ENCODE assay signal across 8 cellular contexts in the genomic region with DNA sequence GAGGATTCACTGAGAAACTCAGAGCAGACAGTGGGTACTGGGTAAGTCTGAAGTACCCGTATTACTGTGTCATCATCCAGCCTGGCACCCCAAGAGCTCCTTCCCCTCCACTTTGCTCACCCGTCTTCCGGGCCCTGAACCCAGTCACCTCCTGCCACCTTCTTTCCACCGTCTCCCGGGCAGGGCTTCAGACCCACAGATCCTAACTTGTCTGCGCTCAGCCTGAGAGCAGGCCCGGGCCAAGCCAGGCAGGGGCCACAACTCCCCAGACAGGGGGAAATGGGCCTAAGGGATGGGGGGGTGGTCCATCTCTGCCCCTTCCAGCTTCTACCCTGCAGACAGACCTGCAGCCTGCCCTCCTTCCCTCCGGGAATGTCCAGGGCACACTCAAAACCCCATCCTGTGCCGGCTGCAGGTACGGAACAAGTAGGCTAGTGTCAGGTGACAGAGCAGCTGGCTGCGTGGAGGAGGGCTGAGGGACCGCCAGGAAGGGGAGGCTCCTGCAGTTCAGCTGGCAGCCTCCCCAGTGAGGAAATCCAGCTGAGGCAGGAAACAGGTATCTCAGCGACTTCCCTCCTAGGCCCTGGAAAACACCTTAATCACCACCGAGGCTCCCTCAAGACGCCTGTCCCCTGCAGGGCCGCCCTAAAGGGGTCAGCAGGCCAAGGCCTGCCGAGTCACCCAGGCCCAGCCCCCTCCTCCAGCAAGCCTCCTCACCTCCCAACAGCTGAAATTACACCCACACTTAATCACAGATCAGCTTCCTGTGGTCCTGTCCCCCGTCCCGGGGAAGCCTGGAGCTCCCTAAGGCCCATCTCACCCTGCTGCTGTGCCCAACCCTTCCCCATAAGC. TPM values are rescaled to one million over a fixed set of nuclear protein-coding genes. Genes with fewer than 3 reads are reported as not detected.
DNase-seq lines count a peak whose midpoint lies in the region; ATAC-seq and TF ChIP-seq lines count a peak whose summit lies in the region.

No MANE protein-coding gene starts in this region.

- H3K27me3 ChIP-seq in esophagus muscularis mucosa = no peaks in the 10 kb centered on the region
- no peaks in the 10 kb centered on the region for H3K27me3 ChIP-seq in neural progenitor cell

- TF ChIP-seq POLR2A in esophagus muscularis mucosa (IDR thresholded peaks at IDR 0.05; ENCODE audit: low read depth) = no peak

- 25% methylated on average over 16 of the region's 19 CpGs for WGBS in esophagus muscularis mucosa

- DNase-seq in DMS153 treated with DMSO at 0.1 percent for 48 hours (lab: John Stamatoyannopoulos, UW; ENCODE audit: unreplicated experiment) (peak; percentile 62), NCI-H2196 (lab: John Stamatoyannopoulos, UW; ENCODE audit: unreplicated experiment) (peak; percentile 87), esophagus muscularis mucosa (ENCODE audit: extremely low spot score) (no peak), neural progenitor cell (ENCODE audit: low spot score) (no peak), AG20443 (ENCODE audit: low spot score) (no peak), D341Med (ENCODE audit: low spot score) (no peak)
- no peak for DNase-seq in central memory CD4-positive, alpha-beta T cell

- no peaks in the 10 kb centered on the region for H3K9me3 ChIP-seq in esophagus muscularis mucosa
- no peaks in the 10 kb centered on the region for H3K9me3 ChIP-seq in neural progenitor cell (ENCODE audit: low read depth)

- peak overlapping the region; percentile 53 for H3K4me2 ChIP-seq in neural progenitor cell

- H3K4me3 ChIP-seq in esophagus muscularis mucosa = peak overlapping the region; percentile 77 to 95 (median 88)
- H3K4me3 ChIP-seq in neural progenitor cell = no peak overlapping the region

- TF ChIP-seq EP300 in esophagus muscularis mucosa (IDR thresholded peaks at IDR 0.05) = no peak

- peaks cover 54% of the 10 kb centered on the region for H3K79me2 ChIP-seq in neural progenitor cell (ENCODE audit: low read depth)

- H3K36me3 ChIP-seq in esophagus muscularis mucosa (peaks cover 0 to 7% (median 3%) of the 10 kb centered on the region in 4 donors), neural progenitor cell (no peaks in the 10 kb centered on the region)

- peaks cover 3% of the 10 kb centered on the region for H3K9me3 Mint-ChIP-seq in neural progenitor cell

- peaks cover 43% of the 10 kb centered on the region for H4K20me1 ChIP-seq in neural progenitor cell (ENCODE audit: low read depth)

- peaks cover 33% of the 10 kb centered on the region for H3F3A ChIP-seq in neural progenitor cell (ENCODE audit: low read depth)

- no peak for TF ChIP-seq CTCF in esophagus muscularis mucosa (IDR thresholded peaks at IDR 0.05)
- TF ChIP-seq CTCF in neural progenitor cell (IDR thresholded peaks at IDR 0.05) = no peak

- peak overlapping the region; percentile 63 for H3K27ac Mint-ChIP-seq in neural progenitor cell

- peaks cover 5% of the 10 kb centered on the region for H3K36me3 Mint-ChIP-seq in neural progenitor cell

- H3K9ac ChIP-seq in neural progenitor cell = no peak overlapping the region

- H3K4me1 Mint-ChIP-seq in neural progenitor cell = peaks cover 56% of the 10 kb centered on the region

- H3K4me1 ChIP-seq in esophagus muscularis mucosa (peaks cover 75 to 89% (median 87%) of the 10 kb centered on the region in 4 donors), neural progenitor cell (peaks cover 48% of the 10 kb centered on the region)

- H3K27ac ChIP-seq in esophagus muscularis mucosa (replicated peaks in 1 of 4) (peak overlapping the region; percentile 93 to 99 (median 98)), neural progenitor cell (no peak overlapping the region)

- H3K4me3 Mint-ChIP-seq in neural progenitor cell = peak overlapping the region; percentile 70

- no peak overlapping the region for H2AFZ ChIP-seq in neural progenitor cell (replicated peaks)

- no peak for ATAC-seq in GM18867 (IDR thresholded peaks at IDR 0.05; ENCODE audit: unreplicated experiment)

- intact Hi-C loops in esophagus muscularis mucosa (cut with DNase I) = no loop called here

- peaks cover 9% of the 10 kb centered on the region for H3K27me3 Mint-ChIP-seq in neural progenitor cell (ENCODE audit: insufficient read depth, low read depth)

RNA-seq across cellular contexts. Expression of gene HSPG2, which starts 3.5 kb away (rescaled TPM):
- 1,000 to 10,000 TPM in 1 of 4 donors, 100 to 1,000 TPM in 3; 414 to 1,199 (median 595) TPM for total RNA-seq in esophagus muscularis mucosa
- 6.9 and 23.6 TPM in 2 replicates for total RNA-seq in neural progenitor cell (ENCODE audit: low replicate concordance)

RNA-seq across cellular contexts. Expression of gene CELA3B, which starts 43.2 kb away (rescaled TPM):
- total RNA-seq in esophagus muscularis mucosa (not detected), neural progenitor cell (ENCODE audit: low replicate concordance) (not detected in 2 replicates)

Comparison
In these comparisons a context has a peak if more than half of its experiments do, and no peak if none do; other contexts are left out.
1. DNase-seq: peak in DMS153 treated with DMSO at 0.1 percent for 48 hours (single experiment) and NCI-H2196 (single experiment); none in esophagus muscularis mucosa (single experiment), neural progenitor cell (single experiment), AG20443 (single experiment), central memory CD4-positive, alpha-beta T cell (single experiment) and D341Med (single experiment).
2. RNA of gene HSPG2, which starts 3.5 kb away (total RNA-seq): 414 to 1,199 TPM in esophagus muscularis mucosa; 6.9 to 23.6 TPM in neural progenitor cell; every median in the first group is over 10 times any median in the second.